ENCODE assay signal across 1 cellular context in the genomic region with DNA sequence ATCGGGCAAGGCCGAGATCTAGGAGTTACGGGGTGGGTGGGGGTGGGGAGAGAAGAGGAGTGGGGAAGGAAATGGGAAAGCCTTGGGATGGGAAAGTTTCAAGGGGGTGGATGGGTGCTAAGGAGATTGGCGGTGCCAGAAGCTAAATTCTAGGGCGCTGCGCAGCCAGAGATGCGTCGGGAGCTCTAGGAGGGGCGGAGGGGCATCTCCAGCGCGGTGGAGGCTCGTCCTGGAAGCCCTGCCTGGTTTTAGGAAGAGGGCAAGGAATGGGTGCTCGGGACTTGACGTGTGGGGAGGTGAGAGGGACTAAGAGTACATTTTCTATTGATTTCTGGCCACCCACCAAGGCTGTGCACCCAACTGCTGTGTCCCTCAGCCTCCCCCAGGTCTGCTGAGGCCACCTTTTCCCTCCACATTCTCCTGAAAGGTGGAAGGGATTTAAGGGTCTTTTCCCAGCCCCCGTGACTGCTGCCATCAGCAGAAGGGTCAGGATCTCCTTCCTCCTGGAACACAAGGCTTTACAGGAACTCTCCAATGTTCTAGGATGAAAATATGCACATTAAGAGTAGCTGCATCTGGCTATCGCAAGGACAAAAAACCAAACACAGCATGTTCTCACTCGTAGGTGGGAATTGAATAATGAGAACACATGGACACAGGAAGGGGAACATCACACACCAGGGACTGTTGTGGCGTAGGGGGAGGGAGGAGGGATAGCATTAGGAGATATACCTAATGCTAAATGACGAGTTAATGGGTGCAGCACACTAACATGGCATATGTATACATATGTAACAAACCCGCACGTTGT.
TF ChIP-seq lines count a peak whose summit lies in the region.

No MANE protein-coding gene starts in this region.

TF ChIP-seq in HCT116, 20 proteins besides CTCF, POLR2A, EP300 and RAD21 (continued from another document):
- TF ChIP-seq, protein P1, sequence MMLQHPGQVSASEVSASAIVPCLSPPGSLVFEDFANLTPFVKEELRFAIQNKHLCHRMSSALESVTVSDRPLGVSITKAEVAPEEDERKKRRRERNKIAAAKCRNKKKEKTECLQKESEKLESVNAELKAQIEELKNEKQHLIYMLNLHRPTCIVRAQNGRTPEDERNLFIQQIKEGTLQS (IDR thresholded peaks at IDR 0.05): no peak
- TF ChIP-seq TCF7L2 (IDR thresholded peaks at IDR 0.05; ENCODE audit: borderline replicate concordance, extremely low read depth, insufficient read depth, insufficient read length) (no peak), EGR1 (IDR thresholded peaks at IDR 0.05; ENCODE audit: low read depth) (no peak), SP1 (IDR thresholded peaks at IDR 0.05; ENCODE audit: low read depth) (no peak), EZH2phosphoT487 (IDR thresholded peaks at IDR 0.05; ENCODE audit: borderline replicate concordance) (no peak), FOSL1 (IDR thresholded peaks at IDR 0.05; ENCODE audit: low read depth) (no peak), ZFX (IDR thresholded peaks at IDR 0.05) (no peak)
- TF ChIP-seq, protein P2, sequence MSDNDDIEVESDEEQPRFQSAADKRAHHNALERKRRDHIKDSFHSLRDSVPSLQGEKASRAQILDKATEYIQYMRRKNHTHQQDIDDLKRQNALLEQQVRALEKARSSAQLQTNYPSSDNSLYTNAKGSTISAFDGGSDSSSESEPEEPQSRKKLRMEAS (IDR thresholded peaks at IDR 0.05): no peak
TF ChIP-seq in HCT116: peak in this region for 0.
